1 cellular context compared by ENCODE assay signal in the genomic region with DNA sequence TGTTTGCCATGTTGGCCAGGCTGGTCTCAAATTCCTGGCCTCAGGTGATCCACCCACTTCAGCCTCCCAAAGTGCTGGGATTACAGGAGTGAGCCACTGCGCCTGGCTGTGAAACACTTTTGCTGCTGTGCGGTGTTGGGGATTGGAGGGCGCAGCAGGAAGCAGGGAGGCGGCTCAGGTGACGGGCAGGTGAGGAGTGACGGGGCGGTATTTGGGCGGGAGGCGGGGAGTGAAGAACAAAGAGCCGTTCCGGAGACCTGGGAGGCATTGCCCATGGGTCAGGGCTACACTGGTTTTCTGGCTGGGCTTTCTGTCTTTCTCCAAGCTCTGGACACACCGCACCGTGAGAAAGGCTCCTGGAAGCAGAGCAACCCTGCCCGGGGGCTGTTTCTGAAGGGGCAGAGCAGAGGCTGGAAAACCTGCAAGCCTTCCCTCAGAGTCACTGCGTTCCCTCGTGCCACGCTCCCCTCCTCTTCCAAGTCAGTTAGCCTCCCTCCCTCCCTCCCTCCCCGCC.
TF ChIP-seq lines count a peak whose summit lies in the region.

No MANE protein-coding gene starts in this region.

TF ChIP-seq in HCT116, 20 proteins besides CTCF, POLR2A, EP300 and RAD21 (continued from another document):
- peak; percentile 87 for TF ChIP-seq TCF7L2 (IDR thresholded peaks at IDR 0.05; ENCODE audit: borderline replicate concordance, extremely low read depth, insufficient read depth, insufficient read length)
- no peak for TF ChIP-seq EZH2 (IDR thresholded peaks at IDR 0.05)
